ENCODE assay signal across 9 cellular contexts in the genomic region with DNA sequence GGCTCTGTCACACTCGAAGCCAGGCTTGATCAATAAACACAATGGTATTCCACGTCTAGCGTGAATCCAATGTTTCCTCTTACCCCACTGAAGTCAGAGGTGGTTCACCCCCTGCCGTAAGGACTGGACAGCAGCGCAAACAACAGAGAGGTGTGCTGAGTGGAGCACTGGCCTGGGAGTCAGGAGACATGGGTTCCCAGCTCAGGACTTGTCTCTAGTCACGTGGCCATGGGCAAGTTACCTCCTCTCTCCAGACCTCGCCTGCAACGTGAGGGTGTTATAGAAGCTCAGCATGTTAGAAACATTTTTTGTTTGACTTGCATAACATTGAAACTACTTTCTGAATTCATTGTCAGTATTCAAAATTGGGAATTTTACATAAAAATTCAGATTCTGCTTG. TPM values are rescaled to one million over a fixed set of nuclear protein-coding genes. Genes with fewer than 3 reads are reported as not detected.
DNase-seq lines count a peak whose midpoint lies in the region; ATAC-seq and TF ChIP-seq lines count a peak whose summit lies in the region.
"Had no signal": no experiment of that assay in that cellular context is flagged by ENCODE, and none has a peak within 500 bp of the region (broad histone marks: within the 10 kb centered on the region; RNA-seq: fewer than 3 reads in every experiment).

No MANE protein-coding gene starts in this region.

- no peaks in the 10 kb centered on the region for H3K27me3 Mint-ChIP-seq in CD4-positive, alpha-beta T cell
- H3K27me3 Mint-ChIP-seq in CD8-positive, alpha-beta T cell (ENCODE audit: low read depth), result no peaks in the 10 kb centered on the region
- H3K27me3 Mint-ChIP-seq in naive thymus-derived CD4-positive, alpha-beta T cell, result no peaks in the 10 kb centered on the region

- peaks cover 12% of the 10 kb centered on the region for H3K4me1 Mint-ChIP-seq in CD4-positive, alpha-beta T cell (ENCODE audit: low read depth)
- H3K4me1 Mint-ChIP-seq in CD8-positive, alpha-beta T cell (ENCODE audit: low read depth), result peaks cover 14% of the 10 kb centered on the region
- peaks cover 6 to 16% (median 14%) of the 10 kb centered on the region in 7 donors for H3K4me1 Mint-ChIP-seq in naive thymus-derived CD4-positive, alpha-beta T cell

- peaks cover 44% of the 10 kb centered on the region for H3K36me3 Mint-ChIP-seq in CD4-positive, alpha-beta T cell (ENCODE audit: low read depth)
- peaks cover 42% of the 10 kb centered on the region for H3K36me3 Mint-ChIP-seq in CD8-positive, alpha-beta T cell
- H3K36me3 Mint-ChIP-seq in naive thymus-derived CD4-positive, alpha-beta T cell, result peaks cover 0 to 14% (median 3%) of the 10 kb centered on the region in 5 donors

- no peak overlapping the region for H3K4me3 ChIP-seq in CD8-positive, alpha-beta T cell (ENCODE audit: low read depth, low read length)
- no peak overlapping the region for H3K4me3 ChIP-seq in naive thymus-derived CD4-positive, alpha-beta T cell (ENCODE audit: low read length)
- H3K4me3 ChIP-seq: GM23248 had no signal

- no peaks in the 10 kb centered on the region for H3K27me3 ChIP-seq in CD4-positive, alpha-beta T cell (ENCODE audit: control insufficient read depth, insufficient read depth, low read length)
- H3K27me3 ChIP-seq in CD8-positive, alpha-beta T cell (ENCODE audit: insufficient read depth, low read length), result no peaks in the 10 kb centered on the region
- H3K27me3 ChIP-seq in naive thymus-derived CD4-positive, alpha-beta T cell (ENCODE audit: control insufficient read depth in 2 of 2, insufficient read depth in 2 of 2, low read length in 2 of 2), result no peaks in the 10 kb centered on the region

- TF ChIP-seq EP300 in Ishikawa (IDR thresholded peaks at IDR 0.05; ENCODE audit: borderline replicate concordance), result no peak

- H3K4me3 Mint-ChIP-seq in CD4-positive, alpha-beta T cell, result no peak overlapping the region
- H3K4me3 Mint-ChIP-seq in CD8-positive, alpha-beta T cell, result no peak overlapping the region
- H3K4me3 Mint-ChIP-seq in naive thymus-derived CD4-positive, alpha-beta T cell, result no peak overlapping the region

- no peak for ATAC-seq in CD4-positive, alpha-beta T cell (ENCODE audit: poor library complexity)
- ATAC-seq in CD8-positive, alpha-beta T cell, result no peak
- ATAC-seq in naive thymus-derived CD4-positive, alpha-beta T cell, result no peak
- ATAC-seq in HG03135 (IDR thresholded peaks at IDR 0.05; ENCODE audit: unreplicated experiment), result no peak

- peaks cover 40% of the 10 kb centered on the region for H3K36me3 ChIP-seq in CD8-positive, alpha-beta T cell (ENCODE audit: insufficient read depth, low read length)
- H3K36me3 ChIP-seq in naive thymus-derived CD4-positive, alpha-beta T cell (ENCODE audit: control insufficient read depth in 2 of 3, insufficient read depth in 3 of 3, low read length in 3 of 3), result peaks cover 13 to 50% (median 16%) of the 10 kb centered on the region in 3 experiments

- TF ChIP-seq CTCF in CD4-positive, alpha-beta T cell (IDR thresholded peaks at IDR 0.05), result no peak
- TF ChIP-seq CTCF in CD8-positive, alpha-beta T cell (IDR thresholded peaks at IDR 0.05), result no peak

- intact Hi-C loops in CD4-positive, alpha-beta T cell (cut with DNase I, micrococcal nuclease), result loop anchor here in 1 of 2 experiments (10.0 kb wide), 2 partner anchors 219 to 331 kb away; a partner anchor contains a TSS
- intact Hi-C loops in CD8-positive, alpha-beta T cell (cut with DNase I, micrococcal nuclease), result loop anchor here (5.0 to 10.0 kb wide), 4 partner anchors 41 to 331 kb away; a partner anchor contains a TSS
- intact Hi-C loops in naive thymus-derived CD4-positive, alpha-beta T cell (cut with micrococcal nuclease), result loop anchor here (5.0 to 10.0 kb wide), 4 partner anchors 41 to 334 kb away; a partner anchor contains a TSS

- TF ChIP-seq RAD21 in Ishikawa (IDR thresholded peaks at IDR 0.05; ENCODE audit: low read depth), result no peak

- no peaks in the 10 kb centered on the region for H3K9me3 Mint-ChIP-seq in CD4-positive, alpha-beta T cell
- H3K9me3 Mint-ChIP-seq in CD8-positive, alpha-beta T cell, result no peaks in the 10 kb centered on the region
- peaks cover 0 to 6% (median 0%) of the 10 kb centered on the region in 11 donors for H3K9me3 Mint-ChIP-seq in naive thymus-derived CD4-positive, alpha-beta T cell

- H3K9me3 ChIP-seq in CD4-positive, alpha-beta T cell (ENCODE audit: control insufficient read depth, low read length), result no peaks in the 10 kb centered on the region
- no peaks in the 10 kb centered on the region for H3K9me3 ChIP-seq in CD8-positive, alpha-beta T cell (ENCODE audit: low read length)
- H3K9me3 ChIP-seq in naive thymus-derived CD4-positive, alpha-beta T cell (ENCODE audit: control insufficient read depth in 2 of 3, low read length in 3 of 3), result no peaks in the 10 kb centered on the region
- H3K9me3 ChIP-seq: SK-N-SH had no signal

- POLR2A ChIA-PET in CD4-positive, alpha-beta T cell (lab: Charles Lee), result interaction anchor here (0.7 to 2.8 kb wide), 7 partner anchors 9 to 103 kb away, joined by 3 to 14 read pairs (median 5); a partner anchor contains a TSS
- POLR2A ChIA-PET in CD8-positive, alpha-beta T cell (lab: Charles Lee), result interaction anchor here (0.6 to 1.7 kb wide), 7 partner anchors 9 to 382 kb away, joined by 3 to 6 read pairs (median 3); a partner anchor contains a TSS
- POLR2A ChIA-PET in naive thymus-derived CD4-positive, alpha-beta T cell (lab: Charles Lee), result interaction anchor here (1.0 to 2.3 kb wide), 6 partner anchors 9 to 103 kb away, joined by 3 to 14 read pairs (median 6); a partner anchor contains a TSS

- CTCF ChIA-PET in CD4-positive, alpha-beta T cell (lab: Charles Lee), result interaction anchor here (0.7 to 2.6 kb wide), 14 partner anchors 9 to 119 kb away, joined by 3 to 16 read pairs (median 5); a partner anchor contains a TSS
- CTCF ChIA-PET in CD8-positive, alpha-beta T cell (lab: Charles Lee), result interaction anchor here (0.7 to 8.4 kb wide), 42 partner anchors 7 to 190 kb away, joined by 3 to 91 read pairs (median 5); a partner anchor contains a TSS
- CTCF ChIA-PET in naive thymus-derived CD4-positive, alpha-beta T cell (lab: Charles Lee), result interaction anchor here (1.0 to 3.5 kb wide), 19 partner anchors 10 to 333 kb away, joined by 3 to 36 read pairs (median 3); a partner anchor contains a TSS

- H3K4me1 ChIP-seq in CD8-positive, alpha-beta T cell (ENCODE audit: insufficient read depth, low read length), result peaks cover 11% of the 10 kb centered on the region
- peaks cover 11% of the 10 kb centered on the region in 2 donors for H3K4me1 ChIP-seq in naive thymus-derived CD4-positive, alpha-beta T cell (ENCODE audit: control insufficient read depth in 2 of 2, insufficient read depth in 2 of 2, low read length in 2 of 2)

- DNase-seq in CD4-positive, alpha-beta T cell, result no peak
- no peak for DNase-seq in CD8-positive, alpha-beta T cell
- no peak for DNase-seq in naive thymus-derived CD4-positive, alpha-beta T cell
- DNase-seq in NCI-H128 (lab: John Stamatoyannopoulos, UW; ENCODE audit: unreplicated experiment) (no peak), D341Med (ENCODE audit: low spot score) (no peak)

- peak overlapping the region; percentile 43 for H3K27ac ChIP-seq in CD4-positive, alpha-beta T cell (ENCODE audit: low read depth, low read length)
- H3K27ac ChIP-seq in CD8-positive, alpha-beta T cell (ENCODE audit: low read depth, low read length), result peak overlapping the region; percentile 59
- H3K27ac ChIP-seq in naive thymus-derived CD4-positive, alpha-beta T cell (ENCODE audit: low read depth, low read length), result peak overlapping the region; percentile 72
- H3K27ac ChIP-seq: GM23248 had no signal

- peak overlapping the region; percentile 84 for H3K27ac Mint-ChIP-seq in CD4-positive, alpha-beta T cell
- H3K27ac Mint-ChIP-seq in CD8-positive, alpha-beta T cell, result peak overlapping the region; percentile 92
- peak overlapping the region in 8 of 9 donors; percentile 66 to 97 (median 92) for H3K27ac Mint-ChIP-seq in naive thymus-derived CD4-positive, alpha-beta T cell

TF ChIP-seq in Ishikawa, 13 proteins besides CTCF, POLR2A, EP300 and RAD21:
- TF ChIP-seq EGR1 (IDR thresholded peaks at IDR 0.05), result no peak
- TF ChIP-seq, protein P1, sequence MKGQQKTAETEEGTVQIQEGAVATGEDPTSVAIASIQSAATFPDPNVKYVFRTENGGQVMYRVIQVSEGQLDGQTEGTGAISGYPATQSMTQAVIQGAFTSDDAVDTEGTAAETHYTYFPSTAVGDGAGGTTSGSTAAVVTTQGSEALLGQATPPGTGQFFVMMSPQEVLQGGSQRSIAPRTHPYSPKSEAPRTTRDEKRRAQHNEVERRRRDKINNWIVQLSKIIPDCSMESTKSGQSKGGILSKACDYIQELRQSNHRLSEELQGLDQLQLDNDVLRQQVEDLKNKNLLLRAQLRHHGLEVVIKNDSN (IDR thresholded peaks at IDR 0.05), result peak; percentile 26; the same call in 1 of the 2 replicates

RNA-seq across cellular contexts. Expression of a gene that starts 8.9 kb away (rescaled TPM):
- total RNA-seq in CD4-positive, alpha-beta T cell, result 1 to 10 TPM; 2.2 to 3.5 TPM
- 1 to 10 TPM; 5.7 to 6.8 TPM for total RNA-seq in CD8-positive, alpha-beta T cell
- 10 to 100 TPM in 1 of 5 experiments, 1 to 10 TPM in 4; 1.1 to 11.7 (median 3.5) TPM for total RNA-seq in naive thymus-derived CD4-positive, alpha-beta T cell
- 10 to 100 TPM in 1 of 2 donors, 1 to 10 TPM in 1; 6.8 to 12.6 TPM for polyA plus RNA-seq in naive thymus-derived CD4-positive, alpha-beta T cell
